ENCODE assay signal across 10 cellular contexts in the genomic region with DNA sequence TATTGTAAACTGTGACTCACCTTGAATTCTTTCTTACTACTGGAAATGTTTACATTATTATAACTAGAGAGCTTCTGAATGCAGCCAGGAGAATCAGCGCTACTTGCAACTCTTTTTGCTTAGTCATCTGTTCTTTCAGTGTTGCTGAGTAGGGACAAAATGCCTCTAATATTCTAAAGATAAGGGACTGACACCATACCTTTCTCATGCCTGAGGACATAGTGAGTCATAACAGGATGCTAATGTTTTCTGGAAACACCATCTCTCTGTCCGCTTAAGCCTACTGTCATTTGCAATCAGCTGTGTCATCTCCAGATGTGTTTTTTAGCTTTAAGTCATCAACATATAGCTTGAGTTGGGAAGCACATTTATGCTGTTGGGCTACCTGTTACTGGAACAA.
A peak's percentile ranks its signal among the peaks of the same experiment; 100 is the strongest.
DNase-seq lines count a peak whose midpoint lies in the region; ATAC-seq and TF ChIP-seq lines count a peak whose summit lies in the region.
"Had no signal": no experiment of that assay in that cellular context is flagged by ENCODE, and none has a peak within 500 bp of the region (broad histone marks: within the 10 kb centered on the region; RNA-seq: fewer than 3 reads in every experiment).

No MANE protein-coding gene starts in this region.

- no peaks in the 10 kb centered on the region for H4K20me1 ChIP-seq in hepatocyte (ENCODE audit: insufficient read depth, poor library complexity, severe bottlenecking)

- H3K4me3 ChIP-seq in HFF-Myc (replicated peaks; ENCODE audit: low read depth, low read length) (no peak overlapping the region), hepatocyte (no peak overlapping the region)

- H3K9me3 Mint-ChIP-seq in activated T-helper 1 cell treated with anti-CD3 and anti-CD28 coated beads, Interleukin-12 subunit alpha, Interleukin-12 subunit beta, Interleukin-2, Interleukin-4 antibody, amounts not matched to agents 30 ng/mL and 10 ng/mL and 1 ng/mL, durations not matched to agents 14 hours and 24 hours and 36 hours: no peaks in the 10 kb centered on the region

- H3K27me3 Mint-ChIP-seq in activated T-helper 1 cell treated with anti-CD3 and anti-CD28 coated beads, Interleukin-12 subunit alpha, Interleukin-12 subunit beta, Interleukin-2, Interleukin-4 antibody, amounts not matched to agents 30 ng/mL and 10 ng/mL and 1 ng/mL, durations not matched to agents 14 hours and 24 hours and 36 hours (ENCODE audit: insufficient read depth): peaks cover 9% of the 10 kb centered on the region

- H3K9me2 ChIP-seq in hepatocyte (replicated peaks; ENCODE audit: insufficient read depth): no peaks in the 10 kb centered on the region

- WGBS in hepatocyte (ENCODE audit: low lambda C conversion rate, missing lambda C conversion rate): 33% methylated on average over 2 of the region's 2 CpGs

- TF ChIP-seq CTCF in HFF-Myc (IDR thresholded peaks at IDR 0.05; ENCODE audit: low read depth, low read length, missing control alignments): no peak
- no peak for TF ChIP-seq CTCF in hepatocyte (IDR thresholded peaks at IDR 0.05; ENCODE audit: poor library complexity)

- H3K27ac Mint-ChIP-seq in activated T-helper 1 cell treated with anti-CD3 and anti-CD28 coated beads, Interleukin-12 subunit alpha, Interleukin-12 subunit beta, Interleukin-2, Interleukin-4 antibody, amounts not matched to agents 30 ng/mL and 10 ng/mL and 1 ng/mL, durations not matched to agents 14 hours and 24 hours and 36 hours: no peak overlapping the region

- peak; percentile 87 for ATAC-seq in GM18867 (IDR thresholded peaks at IDR 0.05; ENCODE audit: unreplicated experiment)
- ATAC-seq: Panc1 had no signal

- no peaks in the 10 kb centered on the region for H3K36me3 ChIP-seq in hepatocyte (replicated peaks; ENCODE audit: insufficient read depth, low read depth)

- intact Hi-C loops in activated T-helper 1 cell treated with anti-CD3 and anti-CD28 coated beads, Interleukin-12 subunit alpha, Interleukin-12 subunit beta, Interleukin-2, Interleukin-4 antibody, amounts not matched to agents 30 ng/mL and 10 ng/mL and 1 ng/mL, durations not matched to agents 14 hours and 24 hours and 36 hours (cut with micrococcal nuclease): no loop called here

- no peaks in the 10 kb centered on the region for H3K79me2 ChIP-seq in hepatocyte

- no peak overlapping the region for H3K4me3 Mint-ChIP-seq in activated T-helper 1 cell treated with anti-CD3 and anti-CD28 coated beads, Interleukin-12 subunit alpha, Interleukin-12 subunit beta, Interleukin-2, Interleukin-4 antibody, amounts not matched to agents 30 ng/mL and 10 ng/mL and 1 ng/mL, durations not matched to agents 14 hours and 24 hours and 36 hours

- DNase-seq in HFF-Myc (ENCODE audit: extremely low read depth, low read depth) (peak; percentile 53), HT1080 (ENCODE audit: low read depth) (peak; percentile 82), hepatocyte (ENCODE audit: low spot score) (peak; percentile 59), SK-N-DZ (ENCODE audit: low spot score) (no peak), ecto neural progenitor cell (ENCODE audit: low spot score) (no peak), KG1 (lab: John Stamatoyannopoulos, UW) (no peak)
- DNase-seq in activated T-helper 1 cell treated with anti-CD3 and anti-CD28 coated beads, Interleukin-12 subunit alpha, Interleukin-12 subunit beta, Interleukin-2, Interleukin-4 antibody, amounts not matched to agents 30 ng/mL and 10 ng/mL and 1 ng/mL, durations not matched to agents 14 hours and 24 hours and 36 hours (ENCODE audit: low spot score): no peak
- DNase-seq: anterior cingulate cortex had no signal

- H3K36me3 Mint-ChIP-seq in activated T-helper 1 cell treated with anti-CD3 and anti-CD28 coated beads, Interleukin-12 subunit alpha, Interleukin-12 subunit beta, Interleukin-2, Interleukin-4 antibody, amounts not matched to agents 30 ng/mL and 10 ng/mL and 1 ng/mL, durations not matched to agents 14 hours and 24 hours and 36 hours (ENCODE audit: low read depth): no peaks in the 10 kb centered on the region

- peaks cover 5% of the 10 kb centered on the region for H3K4me1 Mint-ChIP-seq in activated T-helper 1 cell treated with anti-CD3 and anti-CD28 coated beads, Interleukin-12 subunit alpha, Interleukin-12 subunit beta, Interleukin-2, Interleukin-4 antibody, amounts not matched to agents 30 ng/mL and 10 ng/mL and 1 ng/mL, durations not matched to agents 14 hours and 24 hours and 36 hours (ENCODE audit: low read depth)

- no peaks in the 10 kb centered on the region for H3K27me3 ChIP-seq in hepatocyte

- no peak overlapping the region for H2AFZ ChIP-seq in hepatocyte

- H3K4me2 ChIP-seq in hepatocyte: no peak overlapping the region

- H3K9me3 ChIP-seq in hepatocyte (ENCODE audit: low read depth): no peaks in the 10 kb centered on the region

- no peaks in the 10 kb centered on the region for H3K4me1 ChIP-seq in hepatocyte (ENCODE audit: insufficient read depth)

- H3K27ac ChIP-seq in hepatocyte: peak overlapping the region; percentile 21

Comparison
In these comparisons a context has a peak if more than half of its experiments do, and no peak if none do; other contexts are left out.
1. DNase-seq: peak in HFF-Myc (single experiment), HT1080 (single experiment) and hepatocyte (single experiment); none in SK-N-DZ (single experiment), ecto neural progenitor cell (single experiment), activated T-helper 1 cell treated with anti-CD3 and anti-CD28 coated beads, Interleukin-12 subunit alpha, Interleukin-12 subunit beta, Interleukin-2, Interleukin-4 antibody, amounts not matched to agents 30 ng/mL and 10 ng/mL and 1 ng/mL, durations not matched to agents 14 hours and 24 hours and 36 hours (single experiment) and KG1 (single experiment).